22 cellular contexts compared by ENCODE assay signal in the genomic region with DNA sequence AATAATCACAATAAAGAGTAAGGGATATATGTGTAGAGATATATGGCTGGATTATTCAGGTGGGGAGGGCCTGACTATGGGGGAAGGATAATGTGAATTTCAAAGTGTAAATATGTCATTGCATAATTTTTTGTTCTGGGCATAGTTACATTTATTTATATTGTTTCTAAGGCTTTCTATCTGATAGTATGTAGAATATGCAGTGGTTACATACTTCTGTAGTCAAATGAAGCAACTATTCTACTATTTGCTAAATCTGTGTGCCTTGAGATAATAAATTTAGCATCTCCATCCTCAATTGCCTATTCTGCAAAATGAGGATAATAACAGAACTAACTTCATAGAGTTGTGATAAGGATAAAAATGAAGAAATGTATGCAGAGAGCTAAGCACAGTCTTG.
"Had no signal": no experiment of that assay in that cellular context is flagged by ENCODE, and none has a peak within 500 bp of the region (broad histone marks: within the 10 kb centered on the region; RNA-seq: fewer than 3 reads in every experiment).

No MANE protein-coding gene starts in this region.

- DNase-seq: immature natural killer cell; islet precursor cell; left ventricle myocardium inferior; mesendoderm; naive B cell; ovary; retina; right cardiac atrium; stimulated activated CD4-positive, alpha-beta T cell treated with anti-CD3 and anti-CD28 coated beads, Interleukin-12 subunit alpha, Interleukin-12 subunit beta, amount 100 ng/mL, for 4 hours; stimulated activated CD4-positive, alpha-beta T cell treated with anti-CD3 and anti-CD28 coated beads, Interleukin-15, amount 100 ng/mL, for 24 hours; stimulated activated CD4-positive, alpha-beta T cell treated with anti-CD3 and anti-CD28 coated beads, Interleukin-2, amount 100 ng/mL, for 24 hours; stimulated activated CD4-positive, alpha-beta T cell treated with anti-CD3 and anti-CD28 coated beads, Interleukin-4, amount 100 ng/mL, for 1 hour; stimulated activated naive B cell treated with anti-CD40 and anti-IgM and Interleukin-4, amounts not matched to agents 10 μg/mL and 1 μg/mL and 100 μg/mL, for 72 hours; stimulated activated naive CD8-positive, alpha-beta T cell treated with anti-CD3 and anti-CD28 coated beads, Interleukin-15, Interleukin-2, amounts not matched to agents 100 U/mL and 50 U/mL, for 24 hours; stomach; uterus had no signal

- H3K27ac ChIP-seq: left ventricle myocardium inferior, ovary, prostate gland, skin epidermis, stomach, suprapubic skin, thoracic aorta, tibial nerve, uterus had no signal

- H3K4me3 ChIP-seq: left ventricle myocardium inferior, lung, ovary, prostate gland, skin epidermis, stomach, suprapubic skin, thoracic aorta, tibial nerve, uterus had no signal
